ENCODE assay signal across 28 cellular contexts in genomic region chr4:146336413-146336807, GRCh38.
DNase-seq lines count a peak whose midpoint lies in the region; ATAC-seq and TF ChIP-seq lines count a peak whose summit lies in the region.
"Had no signal": no experiment of that assay in that cellular context is flagged by ENCODE, and none has a peak within 500 bp of the region (broad histone marks: within the 10 kb centered on the region; RNA-seq: fewer than 3 reads in every experiment).

No MANE protein-coding gene starts in this region.

- no peaks in the 10 kb centered on the region for H4K20me1 ChIP-seq in mammary epithelial cell (ENCODE audit: insufficient read depth, low read length)
- H4K20me1 ChIP-seq in fibroblast of lung (ENCODE audit: control insufficient read depth, extremely low read depth, insufficient read depth, low read length) = no peaks in the 10 kb centered on the region

- 100% methylated on average over 1 of the region's 1 CpG for WGBS in mammary epithelial cell (ENCODE audit: low coverage, missing lambda C conversion rate)

- H3K4me1 ChIP-seq in mammary epithelial cell (ENCODE audit: insufficient read depth, low read length) (peaks cover 24% of the 10 kb centered on the region), RWPE2 (ENCODE audit: insufficient read depth, poor library complexity, severe bottlenecking) (peaks cover 27% of the 10 kb centered on the region), fibroblast of lung (ENCODE audit: control insufficient read depth, extremely low read depth, insufficient read depth, low read length) (peaks cover 6% of the 10 kb centered on the region), skeletal muscle satellite cell (ENCODE audit: control insufficient read depth, insufficient read depth, low read length) (peaks cover 30% of the 10 kb centered on the region)

- CTCF ChIA-PET in MCF 10A (lab: Yijun Ruan, JAX) (interaction anchor here (0.5 to 1.5 kb wide), 3 partner anchors 96 to 683 kb away, joined by 3 to 5 read pairs (median 4); no protein-coding TSS in a partner anchor), mammary epithelial cell (lab: Charles Lee; ENCODE audit: low non-redundant PET) (no interaction called here)

- no peaks in the 10 kb centered on the region for H3K79me2 ChIP-seq in mammary epithelial cell (ENCODE audit: insufficient read depth, low read length)
- no peaks in the 10 kb centered on the region for H3K79me2 ChIP-seq in fibroblast of lung (ENCODE audit: control insufficient read depth, insufficient read depth, low read length)

- H3K4me3 ChIP-seq in mammary epithelial cell (replicated peaks in 1 of 3; ENCODE audit: insufficient read depth in 1 of 3, low read depth in 2 of 3, low read length in 3 of 3) (no peak overlapping the region), RWPE2 (ENCODE audit: severe bottlenecking) (no peak overlapping the region), fibroblast of lung (replicated peaks in 1 of 4; ENCODE audit: control extremely low read depth in 1 of 4, insufficient read depth in 1 of 4, low read depth in 3 of 4, low read length in 4 of 4) (no peak overlapping the region), skeletal muscle satellite cell (ENCODE audit: low read length) (no peak overlapping the region)
- H3K4me3 ChIP-seq: heart left ventricle, Peyer's patch, right atrium auricular region, SJCRH30 had no signal

- H3K36me3 Mint-ChIP-seq in MCF 10A (ENCODE audit: insufficient read depth, unreplicated experiment) = no peaks in the 10 kb centered on the region
- H3K36me3 Mint-ChIP-seq in stimulated activated effector memory CD8-positive, alpha-beta T cell treated with anti-CD3 and anti-CD28 coated beads, Interleukin-12 subunit alpha, Interleukin-12 subunit beta, amount 100 ng/mL, for 72 hours = no peaks in the 10 kb centered on the region
- H3K36me3 Mint-ChIP-seq: brain, mesothelial cell of epicardium, natural killer cell had no signal

- no peak overlapping the region for H2AFZ ChIP-seq in mammary epithelial cell (ENCODE audit: low read depth, low read length)
- no peak overlapping the region for H2AFZ ChIP-seq in fibroblast of lung (ENCODE audit: low read length)

- TF ChIP-seq CTCF in MCF 10A (IDR thresholded peaks at IDR 0.05; ENCODE audit: unreplicated experiment) (no peak), mammary epithelial cell (conservative IDR thresholded peaks at IDR 0.05 in 1 of 2, IDR thresholded peaks at IDR 0.05 in 1 of 2; ENCODE audit: extremely low read depth in 1 of 2, insufficient read depth in 1 of 2, low read depth in 1 of 2, low read length in 2 of 2) (no peak), RWPE2 (IDR thresholded peaks at IDR 0.05; ENCODE audit: poor library complexity, severe bottlenecking) (no peak), fibroblast of lung (conservative IDR thresholded peaks at IDR 0.05 in 1 of 2, IDR thresholded peaks at IDR 0.05 in 1 of 2; ENCODE audit: low read depth in 1 of 2, low read length in 2 of 2) (no peak)

- H3K4me1 Mint-ChIP-seq in MCF 10A (ENCODE audit: insufficient read depth, unreplicated experiment) = peaks cover 8% of the 10 kb centered on the region
- no peaks in the 10 kb centered on the region for H3K4me1 Mint-ChIP-seq in stimulated activated effector memory CD8-positive, alpha-beta T cell treated with anti-CD3 and anti-CD28 coated beads, Interleukin-12 subunit alpha, Interleukin-12 subunit beta, amount 100 ng/mL, for 72 hours
- H3K4me1 Mint-ChIP-seq: brain, natural killer cell had no signal

- no peak overlapping the region for H3K27ac Mint-ChIP-seq in MCF 10A (ENCODE audit: low read depth, unreplicated experiment)
- H3K27ac Mint-ChIP-seq in stimulated activated effector memory CD8-positive, alpha-beta T cell treated with anti-CD3 and anti-CD28 coated beads, Interleukin-12 subunit alpha, Interleukin-12 subunit beta, amount 100 ng/mL, for 72 hours = no peak overlapping the region
- H3K27ac Mint-ChIP-seq: activated T-helper 2 cell treated with anti-CD3 and anti-CD28 coated beads, Interferon-gamma antibody, Interleukin-2, Interleukin-4, amounts not matched to agents 10 μg/mL and 5 μg/mL and 100 μg/mL, durations not matched to agents 14 hours and 24 hours and 36 hours; brain; mesothelial cell of epicardium; natural killer cell had no signal

- dilution Hi-C loops in mammary epithelial cell (cut with HindIII; ENCODE audit: low sequenced_read_pairs) = no loop called here

- in situ Hi-C loops in mammary epithelial cell (cut with MboI; ENCODE audit: low sequenced_read_pairs in 2 of 2) = loop anchor here (10.0 to 25.0 kb wide), 2 partner anchors 578 to 751 kb away; no protein-coding TSS in a partner anchor

- H3K27me3 Mint-ChIP-seq in MCF 10A (ENCODE audit: insufficient read depth, unreplicated experiment) = no peaks in the 10 kb centered on the region
- H3K27me3 Mint-ChIP-seq: brain, T-helper 17 cell had no signal

- H3K4me2 ChIP-seq in mammary epithelial cell (ENCODE audit: insufficient read depth, low read depth, low read length) = no peak overlapping the region
- H3K4me2 ChIP-seq in fibroblast of lung (ENCODE audit: extremely low read depth, insufficient read depth, low read length) = no peak overlapping the region
- peak overlapping the region; percentile 60 for H3K4me2 ChIP-seq in skeletal muscle satellite cell (ENCODE audit: low read length)

- ATAC-seq in RWPE2 (ENCODE audit: low read depth) = no peak
- ATAC-seq in stimulated activated effector memory CD8-positive, alpha-beta T cell treated with anti-CD3 and anti-CD28 coated beads, Interleukin-12 subunit alpha, Interleukin-12 subunit beta, amount 100 ng/mL, for 72 hours = no peak
- ATAC-seq: heart left ventricle, natural killer cell, T-helper 17 cell had no signal

- H3K27me3 ChIP-seq in mammary epithelial cell (ENCODE audit: insufficient read depth, low read length) (no peaks in the 10 kb centered on the region), RWPE2 (ENCODE audit: insufficient read depth, poor library complexity, severe bottlenecking) (no peaks in the 10 kb centered on the region), fibroblast of lung (ENCODE audit: control insufficient read depth, insufficient read depth, low read length) (no peaks in the 10 kb centered on the region), skeletal muscle satellite cell (ENCODE audit: control insufficient read depth, insufficient read depth, low read length) (no peaks in the 10 kb centered on the region)
- H3K27me3 ChIP-seq: heart left ventricle, Peyer's patch, right atrium auricular region, SJCRH30 had no signal

- H3K27ac ChIP-seq in mammary epithelial cell (ENCODE audit: insufficient read depth, low read depth, low read length) = no peak overlapping the region
- H3K27ac ChIP-seq in RWPE2 (ENCODE audit: poor library complexity, severe bottlenecking) = peak overlapping the region; percentile 30
- H3K27ac ChIP-seq in fibroblast of lung (ENCODE audit: insufficient read depth, low read length) = no peak overlapping the region
- H3K27ac ChIP-seq: Peyer's patch, right atrium auricular region, SJCRH30, WERI-Rb-1 had no signal

- BruUV-seq in MCF 10A (replicated peaks; lab: Mats Ljungman, UMichigan) (no TSS peak), mammary epithelial cell (replicated peaks; lab: Mats Ljungman, UMichigan) (no TSS peak)

- no peaks in the 10 kb centered on the region for H3K36me3 ChIP-seq in mammary epithelial cell (ENCODE audit: insufficient read depth, low read length)
- H3K36me3 ChIP-seq in RWPE2 (ENCODE audit: low read depth) = no peaks in the 10 kb centered on the region
- H3K36me3 ChIP-seq in fibroblast of lung (ENCODE audit: control insufficient read depth, insufficient read depth, low read length) = no peaks in the 10 kb centered on the region
- H3K36me3 ChIP-seq in skeletal muscle satellite cell (ENCODE audit: insufficient read depth, low read length) = no peaks in the 10 kb centered on the region
- H3K36me3 ChIP-seq: heart left ventricle, Peyer's patch, right atrium auricular region, SJCRH30, WERI-Rb-1 had no signal

- POLR2A ChIA-PET in MCF 10A (lab: Yijun Ruan, JAX) = interaction anchor here (0.6 to 1.3 kb wide), 3 partner anchors 60 to 1645 kb away, joined by 3 to 7 read pairs (median 3); partner anchors contain the start of gene SLC10A7

- peak; percentile 23 for DNase-seq in MCF 10A (ENCODE audit: unreplicated experiment)
- no peak for DNase-seq in mammary epithelial cell
- no peak for DNase-seq in RWPE2 (ENCODE audit: low spot score)
- peak; percentile 11 to 30 for DNase-seq in fibroblast of lung (ENCODE audit: low read depth in 2 of 2)
- no peak for DNase-seq in activated naive CD4-positive, alpha-beta T cell (lab: John Stamatoyannopoulos, UW)
- no peak for DNase-seq in stimulated activated effector memory CD8-positive, alpha-beta T cell treated with anti-CD3 and anti-CD28 coated beads, Interleukin-12 subunit alpha, Interleukin-12 subunit beta, amount 100 ng/mL, for 72 hours (ENCODE audit: low spot score in 2 of 2)
- DNase-seq in NAMALWA (ENCODE audit: low spot score) = no peak
- DNase-seq: activated CD4-positive, alpha-beta T cell treated with anti-CD3 and anti-CD28 coated beads, Interleukin-2, amount 50 U/mL, for 1 hour; activated CD8-positive, alpha-beta memory T cell treated with anti-CD3 and anti-CD28 coated beads, Interleukin-2, amount 50 U/mL, for 4 hours; C1 segment of cervical spinal cord; cortex of kidney; GDM1; heart left ventricle; Kasumi-1; left colon; natural killer cell; NCI-H2081 treated with DMSO at 0.1 percent for 48 hours; NCI-H510A; Peyer's patch; substantia nigra; T-helper 17 cell; WERI-Rb-1 had no signal

- no peak overlapping the region for H3K4me3 Mint-ChIP-seq in MCF 10A (ENCODE audit: unreplicated experiment)
- no peak overlapping the region for H3K4me3 Mint-ChIP-seq in stimulated activated effector memory CD8-positive, alpha-beta T cell treated with anti-CD3 and anti-CD28 coated beads, Interleukin-12 subunit alpha, Interleukin-12 subunit beta, amount 100 ng/mL, for 72 hours
- H3K4me3 Mint-ChIP-seq: brain, mesothelial cell of epicardium, natural killer cell, T-helper 17 cell had no signal

- H3K9me3 ChIP-seq in mammary epithelial cell (replicated peaks; ENCODE audit: insufficient read depth, low read length) = no peaks in the 10 kb centered on the region
- no peaks in the 10 kb centered on the region for H3K9me3 ChIP-seq in RWPE2 (ENCODE audit: severe bottlenecking)
- H3K9me3 ChIP-seq in fibroblast of lung (ENCODE audit: control insufficient read depth, insufficient read depth, low read depth, low read length) = no peaks in the 10 kb centered on the region
- H3K9me3 ChIP-seq in skeletal muscle satellite cell (replicated peaks; ENCODE audit: low read length) = no peaks in the 10 kb centered on the region
- H3K9me3 ChIP-seq: heart left ventricle, Peyer's patch, right atrium auricular region, SJCRH30 had no signal

- no peak overlapping the region for H3K9ac ChIP-seq in mammary epithelial cell (ENCODE audit: insufficient read depth, low read length)
- H3K9ac ChIP-seq in fibroblast of lung (ENCODE audit: insufficient read depth, low read length) = no peak overlapping the region
- H3K9ac ChIP-seq in skeletal muscle satellite cell (ENCODE audit: low read depth, low read length) = no peak overlapping the region

- intact Hi-C loops in MCF 10A (cut with micrococcal nuclease) (loop anchor here (5.0 to 10.0 kb wide), 2 partner anchors 239 to 722 kb away; partner anchors contain the start of gene MMAA), mammary epithelial cell (cut with micrococcal nuclease) (loop anchor here (10.0 kb wide), 2 partner anchors 242 to 1268 kb away; no protein-coding TSS in a partner anchor)

- no peaks in the 10 kb centered on the region for H3K9me3 Mint-ChIP-seq in MCF 10A (ENCODE audit: unreplicated experiment)
- no peaks in the 10 kb centered on the region for H3K9me3 Mint-ChIP-seq in stimulated activated effector memory CD8-positive, alpha-beta T cell treated with anti-CD3 and anti-CD28 coated beads, Interleukin-12 subunit alpha, Interleukin-12 subunit beta, amount 100 ng/mL, for 72 hours
- H3K9me3 Mint-ChIP-seq: activated T-helper 2 cell treated with anti-CD3 and anti-CD28 coated beads, Interferon-gamma antibody, Interleukin-2, Interleukin-4, amounts not matched to agents 10 μg/mL and 5 μg/mL and 100 μg/mL, durations not matched to agents 14 hours and 24 hours and 36 hours; brain; mesothelial cell of epicardium; natural killer cell had no signal

Comparison
In these comparisons a context has a peak if more than half of its experiments do, and no peak if none do; other contexts are left out.
1. DNase-seq: peak in MCF 10A (single experiment) and fibroblast of lung (2 of 2); none in mammary epithelial cell (single experiment), RWPE2 (single experiment), activated naive CD4-positive, alpha-beta T cell (0 of 4), stimulated activated effector memory CD8-positive, alpha-beta T cell treated with anti-CD3 and anti-CD28 coated beads, Interleukin-12 subunit alpha, Interleukin-12 subunit beta, amount 100 ng/mL, for 72 hours (0 of 2) and NAMALWA (single experiment).